In the genomic region with DNA sequence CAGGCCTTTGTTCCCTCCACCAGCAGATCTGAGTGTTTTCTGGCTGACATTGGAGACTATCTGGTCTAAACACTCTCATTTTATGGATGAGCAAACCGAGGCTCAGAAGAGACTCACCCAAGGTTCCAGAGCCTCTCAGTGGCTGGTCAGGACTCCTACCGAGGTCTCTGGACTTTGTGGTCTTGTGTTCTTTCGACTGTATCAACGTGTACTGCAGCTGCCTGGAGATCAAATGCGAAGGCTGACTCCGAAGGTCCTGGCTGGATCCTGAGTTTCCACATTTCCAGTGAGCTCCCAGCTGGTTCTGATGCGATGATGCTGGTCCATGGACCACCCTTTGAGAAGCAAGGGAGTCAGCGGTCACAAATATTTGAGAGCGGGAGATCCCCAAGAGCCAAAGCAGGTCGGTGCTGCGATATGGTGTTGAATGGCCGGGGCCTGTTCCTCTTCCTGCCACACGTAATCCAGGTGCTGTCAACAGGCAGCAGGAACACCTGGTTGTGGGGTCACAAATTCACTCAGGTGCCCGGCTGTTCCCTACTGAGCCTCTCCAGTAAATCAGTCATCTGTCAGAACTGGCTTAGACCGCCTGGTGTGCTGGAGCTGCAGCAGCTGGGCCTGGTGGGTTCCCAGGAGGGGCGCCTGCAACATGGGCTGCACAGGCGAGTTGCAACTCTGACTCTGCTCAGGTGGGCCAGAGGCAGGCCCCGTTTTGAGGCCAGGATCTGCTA, we compare ENCODE assay signal across 22 cellular contexts.
DNase-seq lines count a peak whose midpoint lies in the region; ATAC-seq and TF ChIP-seq lines count a peak whose summit lies in the region.
"Had no signal": no experiment of that assay in that cellular context is flagged by ENCODE, and none has a peak within 500 bp of the region (broad histone marks: within the 10 kb centered on the region; RNA-seq: fewer than 3 reads in every experiment).

No MANE protein-coding gene starts in this region.

- BruUV-seq in PC-3 (replicated peaks; lab: Mats Ljungman, UMichigan), result no TSS peak

- H3K4me2 ChIP-seq in GM23248 (ENCODE audit: unreplicated experiment), result no peak overlapping the region
- no peak overlapping the region for H3K4me2 ChIP-seq in PC-3 (ENCODE audit: low read length)
- no peak overlapping the region for H3K4me2 ChIP-seq in trophoblast cell (ENCODE audit: low read length)
- H3K4me2 ChIP-seq: neural progenitor cell had no signal

- no peak overlapping the region for H4K8ac ChIP-seq in trophoblast cell (ENCODE audit: low read depth, low read length)

- H3K27me3 ChIP-seq in GM23248 (replicated peaks; ENCODE audit: insufficient read depth) (no peaks in the 10 kb centered on the region), PC-3 (ENCODE audit: low read length) (no peaks in the 10 kb centered on the region), trophoblast cell (ENCODE audit: insufficient read depth, low read length) (no peaks in the 10 kb centered on the region)
- H3K27me3 ChIP-seq: gastroesophageal sphincter, neural progenitor cell, right lobe of liver, uterus had no signal

- H3K4me3 ChIP-seq in GM23248 (no peak overlapping the region), PC-3 (ENCODE audit: low read length) (no peak overlapping the region), choroid plexus epithelial cell (ENCODE audit: low read depth, low read length) (no peak overlapping the region), trophoblast cell (ENCODE audit: low read depth, low read length) (no peak overlapping the region)
- H3K4me3 ChIP-seq: gastroesophageal sphincter, neural progenitor cell, right lobe of liver, uterus had no signal

- ATAC-seq in PC-3, result no peak
- ATAC-seq: gastroesophageal sphincter had no signal

- H3K9me3 Mint-ChIP-seq in T-helper 2 cell treated with Interferon-gamma antibody and Interleukin-4, amounts not matched to agents 5 μg/mL and 100 μg/mL, for 36 hours, result no peaks in the 10 kb centered on the region
- H3K9me3 Mint-ChIP-seq in immature natural killer cell, result no peaks in the 10 kb centered on the region
- H3K9me3 Mint-ChIP-seq: activated naive CD4-positive, alpha-beta T cell treated with anti-CD3 and anti-CD28 coated beads, Interleukin-2, amount 50 U/mL, for 24 hours; memory B cell; neural progenitor cell had no signal

- H4K20me1 ChIP-seq in GM23248 (ENCODE audit: insufficient read depth) (no peaks in the 10 kb centered on the region), PC-3 (ENCODE audit: low read length) (no peaks in the 10 kb centered on the region)

- H3K79me1 ChIP-seq in trophoblast cell (ENCODE audit: low read length), result no peaks in the 10 kb centered on the region

- H3K36me3 Mint-ChIP-seq in T-helper 2 cell treated with Interferon-gamma antibody and Interleukin-4, amounts not matched to agents 5 μg/mL and 100 μg/mL, for 36 hours (ENCODE audit: low read depth), result no peaks in the 10 kb centered on the region
- no peaks in the 10 kb centered on the region for H3K36me3 Mint-ChIP-seq in immature natural killer cell
- H3K36me3 Mint-ChIP-seq: activated naive CD4-positive, alpha-beta T cell treated with anti-CD3 and anti-CD28 coated beads, Interleukin-2, amount 50 U/mL, for 24 hours; CD4-positive, alpha-beta memory T cell; memory B cell; neural progenitor cell had no signal

- peaks cover 8% of the 10 kb centered on the region for H3K27me3 Mint-ChIP-seq in T-helper 2 cell treated with Interferon-gamma antibody and Interleukin-4, amounts not matched to agents 5 μg/mL and 100 μg/mL, for 36 hours (ENCODE audit: low read depth)
- H3K27me3 Mint-ChIP-seq in immature natural killer cell (ENCODE audit: low read depth in 3 of 3), result peaks cover 0 to 3% (median 2%) of the 10 kb centered on the region in 3 donors

- H3K4me1 ChIP-seq in GM23248 (ENCODE audit: insufficient read depth) (peaks cover 18% of the 10 kb centered on the region), PC-3 (ENCODE audit: insufficient read depth, low read length) (peaks cover 27% of the 10 kb centered on the region), trophoblast cell (ENCODE audit: control insufficient read depth in 1 of 2, insufficient read depth in 2 of 2, low read length in 2 of 2) (peaks cover 6 to 10% of the 10 kb centered on the region in 2 experiments)
- H3K4me1 ChIP-seq: right lobe of liver, uterus had no signal

- H2BK5ac ChIP-seq in trophoblast cell (ENCODE audit: low read depth, low read length, poor library complexity), result no peak overlapping the region

- H3K79me2 ChIP-seq in GM23248 (ENCODE audit: insufficient read depth), result no peaks in the 10 kb centered on the region
- no peaks in the 10 kb centered on the region for H3K79me2 ChIP-seq in PC-3 (ENCODE audit: low read length)
- H3K79me2 ChIP-seq in trophoblast cell (ENCODE audit: control insufficient read depth, insufficient read depth, low read length, poor library complexity), result no peaks in the 10 kb centered on the region

- in situ Hi-C loops in GM23248 (cut with MboI), result loop anchor here (10.0 kb wide), 1 partner anchor 1395 kb away; no protein-coding TSS in a partner anchor

- no peak overlapping the region for H2BK120ac ChIP-seq in trophoblast cell (ENCODE audit: insufficient read depth, low read length, poor library complexity)

- H3K4me1 Mint-ChIP-seq in T-helper 2 cell treated with Interferon-gamma antibody and Interleukin-4, amounts not matched to agents 5 μg/mL and 100 μg/mL, for 36 hours (ENCODE audit: low read depth), result no peaks in the 10 kb centered on the region
- H3K4me1 Mint-ChIP-seq in immature natural killer cell, result no peaks in the 10 kb centered on the region
- H3K4me1 Mint-ChIP-seq: activated naive CD4-positive, alpha-beta T cell treated with anti-CD3 and anti-CD28 coated beads, Interleukin-2, amount 50 U/mL, for 24 hours; CD4-positive, alpha-beta memory T cell; memory B cell had no signal

- no peak overlapping the region for H3K9ac ChIP-seq in GM23248
- peak overlapping the region; percentile 17; the same call in 1 of the 2 replicates for H3K9ac ChIP-seq in PC-3 (ENCODE audit: low read length)
- H3K9ac ChIP-seq in trophoblast cell (ENCODE audit: low read length), result no peak overlapping the region
- H3K9ac ChIP-seq: neural progenitor cell had no signal

- no peaks in the 10 kb centered on the region for H3K9me2 ChIP-seq in GM23248 (ENCODE audit: insufficient read depth)
- no peaks in the 10 kb centered on the region for H3K9me2 ChIP-seq in PC-3 (replicated peaks; ENCODE audit: low read length)

- H3K27ac Mint-ChIP-seq in T-helper 2 cell treated with Interferon-gamma antibody and Interleukin-4, amounts not matched to agents 5 μg/mL and 100 μg/mL, for 36 hours, result no peak overlapping the region
- H3K27ac Mint-ChIP-seq in immature natural killer cell, result no peak overlapping the region
- H3K27ac Mint-ChIP-seq: activated naive CD4-positive, alpha-beta T cell treated with anti-CD3 and anti-CD28 coated beads, Interleukin-2, amount 50 U/mL, for 24 hours; memory B cell; neural progenitor cell had no signal

- H3K14ac ChIP-seq in trophoblast cell (ENCODE audit: low read length), result no peak overlapping the region

- H4K91ac ChIP-seq in trophoblast cell (ENCODE audit: low read depth, low read length), result peak overlapping the region; percentile 4

- no peak overlapping the region for H2AK5ac ChIP-seq in trophoblast cell (ENCODE audit: low read length)

- no peak for TF ChIP-seq CTCF in PC-3 (conservative IDR thresholded peaks at IDR 0.05; ENCODE audit: low read depth, low read length)
- no peak for TF ChIP-seq CTCF in choroid plexus epithelial cell (conservative IDR thresholded peaks at IDR 0.05; ENCODE audit: low read depth, low read length)

- POLR2A ChIA-PET in PC-3 (lab: Charles Lee; ENCODE audit: unreplicated experiment), result no interaction called here

- 0 out of 2 replicates have a peak overlapping the region, but pooled peaks have one; percentile 13 for H3K27ac ChIP-seq in GM23248
- peak overlapping the region; percentile 51 for H3K27ac ChIP-seq in PC-3 (ENCODE audit: low read length)
- no peak overlapping the region for H3K27ac ChIP-seq in trophoblast cell (ENCODE audit: low read depth, low read length)
- H3K27ac ChIP-seq: gastroesophageal sphincter, neural progenitor cell, right lobe of liver, uterus had no signal

- H3K4me3 Mint-ChIP-seq in T-helper 2 cell treated with Interferon-gamma antibody and Interleukin-4, amounts not matched to agents 5 μg/mL and 100 μg/mL, for 36 hours, result no peak overlapping the region
- no peak overlapping the region for H3K4me3 Mint-ChIP-seq in immature natural killer cell
- H3K4me3 Mint-ChIP-seq: activated naive CD4-positive, alpha-beta T cell treated with anti-CD3 and anti-CD28 coated beads, Interleukin-2, amount 50 U/mL, for 24 hours; CD4-positive, alpha-beta memory T cell; memory B cell; neural progenitor cell had no signal

- no peak overlapping the region for H3K4ac ChIP-seq in trophoblast cell (ENCODE audit: low read depth, low read length)

- no peak overlapping the region for H4K12ac ChIP-seq in trophoblast cell (ENCODE audit: low read depth, low read length)

- no peak overlapping the region for H3K18ac ChIP-seq in trophoblast cell (ENCODE audit: low read length)

- H3K36me3 ChIP-seq in GM23248 (ENCODE audit: low read depth) (no peaks in the 10 kb centered on the region), PC-3 (ENCODE audit: low read depth, low read length) (no peaks in the 10 kb centered on the region), trophoblast cell (ENCODE audit: control insufficient read depth in 1 of 2, insufficient read depth in 2 of 2, low read length in 2 of 2) (no peaks in the 10 kb centered on the region)
- H3K36me3 ChIP-seq: gastroesophageal sphincter, neural progenitor cell, right lobe of liver, uterus had no signal

- DNase-seq in GM23248, result no peak
- no peak for DNase-seq in PC-3
- DNase-seq in choroid plexus epithelial cell (ENCODE audit: low read depth), result peak; percentile 55
- no peak for DNase-seq in trophoblast cell
- no peak for DNase-seq in T-helper 2 cell treated with Interferon-gamma antibody and Interleukin-4, amounts not matched to agents 5 μg/mL and 100 μg/mL, for 36 hours (ENCODE audit: low spot score)
- no peak for DNase-seq in activated naive CD4-positive, alpha-beta T cell treated with anti-CD3 and anti-CD28 coated beads, Interleukin-2, amount 50 U/mL, for 16 hours
- DNase-seq in immature natural killer cell, result no peak
- DNase-seq: CD4-positive, alpha-beta memory T cell; H7; hippocampal formation; NCI-H1092; NCI-H187 treated with DMSO at 0.1 percent for 48 hours; NCI-H345; NCI-H748 treated with DMSO at 0.1 percent for 48 hours; Right ventricle myocardium superior; stimulated activated naive CD4-positive, alpha-beta T cell; uterus had no signal

- H3K23ac ChIP-seq in trophoblast cell (ENCODE audit: low read length), result no peak overlapping the region

- H2BK12ac ChIP-seq in trophoblast cell (ENCODE audit: low read length), result no peak overlapping the region

- CTCF ChIA-PET in PC-3 (lab: Charles Lee), result interaction anchor here (0.6 to 0.9 kb wide), 2 partner anchors 28 to 66 kb away, joined by 3 to 4 read pairs; no protein-coding TSS in a partner anchor

- intact Hi-C loops in PC-3 (cut with micrococcal nuclease), result loop anchor here (1.0 to 5.0 kb wide), 2 partner anchors 67 to 119 kb away; no protein-coding TSS in a partner anchor

- H3F3A ChIP-seq in GM23248 (ENCODE audit: insufficient read depth) (peaks cover 17% of the 10 kb centered on the region), PC-3 (ENCODE audit: low read length, unreplicated experiment) (peaks cover 8% of the 10 kb centered on the region)

- no peaks in the 10 kb centered on the region for H3K9me3 ChIP-seq in GM23248 (ENCODE audit: low read depth)
- no peaks in the 10 kb centered on the region for H3K9me3 ChIP-seq in PC-3 (ENCODE audit: low read length)
- H3K9me3 ChIP-seq in trophoblast cell (ENCODE audit: insufficient read depth, low read depth, low read length), result peaks cover 2% of the 10 kb centered on the region
- H3K9me3 ChIP-seq: gastroesophageal sphincter, right lobe of liver, uterus had no signal

- WGBS in GM23248 (ENCODE audit: low coverage in 1 of 2, low lambda C conversion rate in 2 of 2, missing lambda C conversion rate in 2 of 2), 2 experiments, result 82 to 83% methylated on average over 18 of the region's 18 CpGs
- no CpG with 5 or more reads among the region's 18 CpGs for WGBS in trophoblast cell (ENCODE audit: extremely low coverage, insufficient coverage, insufficient read length)

- H2AFZ ChIP-seq in GM23248, result no peak overlapping the region
- no peak overlapping the region for H2AFZ ChIP-seq in PC-3 (ENCODE audit: low read length)
- H2AFZ ChIP-seq in trophoblast cell (ENCODE audit: insufficient read depth, low read length, poor library complexity), result no peak overlapping the region
- H2AFZ ChIP-seq: neural progenitor cell had no signal
